In the genomic region with DNA sequence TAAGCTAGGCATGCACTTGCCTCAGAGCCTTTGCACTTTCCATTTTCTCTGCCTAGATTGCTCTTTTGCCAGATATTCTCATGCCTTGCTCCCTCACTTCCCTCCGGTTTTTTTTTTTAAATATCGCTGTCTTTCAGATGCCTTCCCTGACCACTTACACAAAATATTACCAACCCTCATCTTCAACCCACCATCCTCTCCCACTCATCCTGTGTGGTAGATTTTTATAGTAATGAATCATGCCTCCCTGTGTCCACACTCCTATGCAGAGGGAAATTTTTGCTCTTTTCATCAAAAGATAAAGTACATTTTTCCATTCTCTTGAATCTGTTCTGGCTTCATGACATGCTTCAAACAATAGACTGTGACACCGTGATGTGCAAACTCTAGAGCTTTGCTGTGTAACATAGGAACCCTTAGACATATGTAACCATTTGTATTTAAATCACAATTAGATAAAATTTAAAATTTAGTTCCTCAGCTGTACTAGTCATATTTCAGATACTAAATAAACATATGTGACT, we compare ENCODE assay signal across 17 cellular contexts.
DNase-seq lines count a peak whose midpoint lies in the region; ATAC-seq and TF ChIP-seq lines count a peak whose summit lies in the region.
"Had no signal": no experiment of that assay in that cellular context is flagged by ENCODE, and none has a peak within 500 bp of the region (broad histone marks: within the 10 kb centered on the region; RNA-seq: fewer than 3 reads in every experiment).

No MANE protein-coding gene starts in this region.

- TF ChIP-seq CTCF in HFFc6 (IDR thresholded peaks at IDR 0.05), result no peak

- peaks cover 42% of the 10 kb centered on the region for H3K4me1 Mint-ChIP-seq in HFFc6 (ENCODE audit: low read depth)
- peaks cover 70% of the 10 kb centered on the region for H3K4me1 Mint-ChIP-seq in activated naive CD8-positive, alpha-beta T cell (ENCODE audit: low read depth)

- H3K27ac Mint-ChIP-seq in HFFc6, result peak overlapping the region; percentile 48
- H3K27ac Mint-ChIP-seq in activated naive CD8-positive, alpha-beta T cell, result peak overlapping the region; percentile 55
- H3K27ac Mint-ChIP-seq: activated B cell treated with CpG ODN at 0.5 μM for 24 hours had no signal

- peaks cover 2% of the 10 kb centered on the region; the same call in 1 of the 2 replicates for H3K27me3 Mint-ChIP-seq in HFFc6 (ENCODE audit: insufficient read depth)
- H3K27me3 Mint-ChIP-seq in activated naive CD8-positive, alpha-beta T cell, result no peaks in the 10 kb centered on the region
- H3K27me3 Mint-ChIP-seq: activated B cell treated with CpG ODN at 0.5 μM for 24 hours; stimulated activated naive B cell treated with anti-CD40 and anti-IgM and Interleukin-4, amounts not matched to agents 10 μg/mL and 1 μg/mL and 100 μg/mL, for 72 hours had no signal

- H3K36me3 Mint-ChIP-seq in HFFc6 (ENCODE audit: low read depth), result peaks cover 17% of the 10 kb centered on the region
- peaks cover 23% of the 10 kb centered on the region for H3K36me3 Mint-ChIP-seq in activated naive CD8-positive, alpha-beta T cell

- ATAC-seq in GM18517 (IDR thresholded peaks at IDR 0.05; ENCODE audit: unreplicated experiment) (no peak), GM21381 (IDR thresholded peaks at IDR 0.05; ENCODE audit: unreplicated experiment) (no peak)

- peak; percentile 29 for DNase-seq in Daoy (ENCODE audit: low read depth)
- DNase-seq in HFFc6, result no peak
- peak; percentile 24 for DNase-seq in kidney glomerular epithelial cell (lab: John Stamatoyannopoulos, UW)
- no peak for DNase-seq in GDM1 (lab: John Stamatoyannopoulos, UW)
- DNase-seq: activated B cell treated with CpG ODN at 0.5 μM for 24 hours; islet precursor cell; MG63; NCI-H2171 treated with DMSO at 0.1 percent for 48 hours; NCI-H82; SJCRH30; stimulated activated CD4-positive, alpha-beta T cell treated with anti-CD3 and anti-CD28 coated beads, Interleukin-15, amount 100 ng/mL, for 24 hours; stimulated activated naive B cell treated with anti-CD40 and anti-IgM and Interleukin-4, amounts not matched to agents 10 μg/mL and 1 μg/mL and 100 μg/mL, for 72 hours; T-helper 2 cell; tibial artery had no signal

- H3K9me3 Mint-ChIP-seq in HFFc6, result no peaks in the 10 kb centered on the region
- H3K9me3 Mint-ChIP-seq in activated naive CD8-positive, alpha-beta T cell (ENCODE audit: low read depth), result no peaks in the 10 kb centered on the region
- H3K9me3 Mint-ChIP-seq: activated B cell treated with CpG ODN at 0.5 μM for 24 hours had no signal

- H3K4me3 Mint-ChIP-seq in HFFc6, result peak overlapping the region; percentile 31
- H3K4me3 Mint-ChIP-seq in activated naive CD8-positive, alpha-beta T cell, result peak overlapping the region; percentile 3
- H3K4me3 Mint-ChIP-seq: activated B cell treated with CpG ODN at 0.5 μM for 24 hours had no signal

Comparison
In these comparisons a context has a peak if more than half of its experiments do, and no peak if none do; other contexts are left out.
1. DNase-seq: peak in Daoy (single experiment) and kidney glomerular epithelial cell (single experiment); none in HFFc6 (single experiment) and GDM1 (single experiment).